21 cellular contexts compared by ENCODE assay signal in the genomic region with DNA sequence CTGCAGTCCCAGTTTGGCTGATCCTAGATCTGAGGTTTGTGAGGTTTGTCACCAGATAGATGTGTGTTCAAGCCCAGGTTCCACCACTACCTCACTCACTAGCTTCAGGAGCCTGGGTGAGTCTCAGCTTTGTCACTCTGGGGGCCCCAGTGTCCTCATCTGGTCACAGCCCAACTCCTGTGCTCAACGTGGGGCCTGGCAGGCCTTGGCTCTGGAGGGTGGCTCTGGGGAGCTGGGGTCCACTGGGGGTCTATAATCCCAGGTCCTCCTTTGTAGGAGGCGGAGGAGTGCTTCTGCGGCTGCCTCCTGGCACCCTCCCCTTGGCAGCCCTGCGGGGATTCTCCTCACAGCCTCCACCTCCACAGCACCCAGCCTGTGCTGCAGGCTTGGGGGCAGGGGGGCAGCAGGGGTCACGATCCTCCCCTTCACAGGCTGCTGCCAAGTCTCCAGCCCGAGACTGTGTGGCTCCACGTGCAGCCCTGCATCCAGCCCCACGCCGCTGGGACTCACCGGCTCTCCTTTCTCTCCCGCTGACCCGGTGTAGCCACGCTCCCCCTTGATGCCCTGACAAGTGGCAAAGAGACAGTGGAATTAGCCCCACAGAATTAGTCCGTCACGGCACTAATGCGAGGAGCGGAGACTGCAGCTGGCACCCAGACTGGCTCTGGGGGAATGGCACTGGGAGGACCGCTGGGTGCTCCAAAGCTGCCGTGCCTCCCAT. TPM values are rescaled to one million over a fixed set of nuclear protein-coding genes. Genes with fewer than 3 reads are reported as not detected.
DNase-seq lines count a peak whose midpoint lies in the region; TF ChIP-seq lines count a peak whose summit lies in the region.
"Had no signal": no experiment of that assay in that cellular context is flagged by ENCODE, and none has a peak within 500 bp of the region (broad histone marks: within the 10 kb centered on the region; RNA-seq: fewer than 3 reads in every experiment).

No MANE protein-coding gene starts in this region.

- no peaks in the 10 kb centered on the region for H3K79me1 ChIP-seq in neuronal stem cell (ENCODE audit: low read depth, low read length)

- intact Hi-C loops in dorsolateral prefrontal cortex (cut with DNase I): loop anchor here in 1 of 2 donors (10.0 kb wide), 1 partner anchor 298 kb away; no protein-coding TSS in a partner anchor
- intact Hi-C loops in vagina (cut with DNase I): loop anchor here (5.0 kb wide), 2 partner anchors 35 to 50 kb away; partner anchors contain the start of gene COL16A1
- intact Hi-C loops in spleen (cut with DNase I; ENCODE audit: low total_unique reads): loop anchor here (10.0 kb wide), 1 partner anchor 48 kb away; no protein-coding TSS in a partner anchor

- H2BK5ac ChIP-seq in neuronal stem cell (ENCODE audit: low read length): no peak overlapping the region

- DNase-seq in NCI-H524 (lab: John Stamatoyannopoulos, UW) (peak; percentile 43 to 54), NCI-H524 treated with DMSO at 0.1 percent for 48 hours (lab: John Stamatoyannopoulos, UW) (no peak), dorsolateral prefrontal cortex (no peak), neuronal stem cell (ENCODE audit: low spot score) (no peak), vagina (ENCODE audit: extremely low spot score in 2 of 2) (no peak), T-helper 2 cell (no peak), epidermal melanocyte (ENCODE audit: insufficient read length, low spot score) (no peak), spleen (no peak)
- DNase-seq: activated CD4-positive, alpha-beta memory T cell treated with anti-CD3 and anti-CD28 coated beads for 36 hours; activated naive CD4-positive, alpha-beta T cell treated with anti-CD3 and anti-CD28 coated beads, Interleukin-2, amount 50 U/mL, for 16 hours; activated T-cell treated with anti-CD3 and anti-CD28 coated beads, Interleukin-2, amount 50 U/mL, for 24 hours; C1 segment of cervical spinal cord; dermis blood vessel endothelial cell; esophagus squamous epithelium; mesendoderm; NCI-H1436 treated with DMSO at 0.1 percent for 48 hours; substantia nigra; T-cell had no signal

- peak overlapping the region; percentile 70 for H3K9ac ChIP-seq in neuronal stem cell (ENCODE audit: low read depth, low read length, poor library complexity)

- H3K27ac ChIP-seq in dorsolateral prefrontal cortex (peak overlapping the region in 51 of 59 donors; percentile 8 to 85 (median 63)), neuronal stem cell (replicated peaks; ENCODE audit: low read length) (no peak overlapping the region), vagina (peak overlapping the region; percentile 58), spleen (no peak overlapping the region)
- H3K27ac ChIP-seq: 22Rv1, body of pancreas, right lobe of liver had no signal

- H3K36me3 ChIP-seq in neuronal stem cell (replicated peaks in 1 of 2; ENCODE audit: control insufficient read depth in 2 of 2, insufficient read depth in 2 of 2, low read length in 2 of 2) (no peaks in the 10 kb centered on the region), vagina (no peaks in the 10 kb centered on the region), spleen (no peaks in the 10 kb centered on the region)
- H3K36me3 ChIP-seq: esophagus squamous epithelium, right lobe of liver had no signal

- H2AK5ac ChIP-seq in neuronal stem cell (ENCODE audit: low read depth, low read length): no peak overlapping the region

- no peak overlapping the region for H2BK120ac ChIP-seq in neuronal stem cell (ENCODE audit: low read depth, low read length)

- no peak overlapping the region for H3K4me2 ChIP-seq in neuronal stem cell (ENCODE audit: insufficient read depth, low read length, poor library complexity, severe bottlenecking)

- H3K18ac ChIP-seq in neuronal stem cell (ENCODE audit: low read length): peak overlapping the region; percentile 44

- H4K91ac ChIP-seq in neuronal stem cell (ENCODE audit: low read depth, low read length, poor library complexity): no peak overlapping the region

- TF ChIP-seq CTCF in dorsolateral prefrontal cortex (IDR thresholded peaks at IDR 0.05 in 54 of 56, conservative IDR thresholded peaks at IDR 0.05 in 2 of 56; ENCODE audit: low read depth in 1 of 56, partially characterized antibody in 56 of 56) (no peak), vagina (IDR thresholded peaks at IDR 0.05) (no peak), spleen (IDR thresholded peaks at IDR 0.05 in 8 of 11, conservative IDR thresholded peaks at IDR 0.05 in 3 of 11) (no peak)

- H2BK15ac ChIP-seq in neuronal stem cell (ENCODE audit: low read length): peak overlapping the region; percentile 9

- H3K23ac ChIP-seq in neuronal stem cell (ENCODE audit: low read depth, low read length, poor library complexity): peak overlapping the region; percentile 68

- TF ChIP-seq POLR2A in vagina (IDR thresholded peaks at IDR 0.05): no peak
- no peak for TF ChIP-seq POLR2A in spleen (IDR thresholded peaks at IDR 0.05)

- peaks cover 0 to 3% of the 10 kb centered on the region in 2 donors for H3K4me1 ChIP-seq in neuronal stem cell (ENCODE audit: control insufficient read depth in 2 of 2, insufficient read depth in 1 of 2, low read depth in 1 of 2, low read length in 2 of 2)
- H3K4me1 ChIP-seq in vagina: peaks cover 71% of the 10 kb centered on the region
- peaks cover 10 to 46% (median 24%) of the 10 kb centered on the region in 6 donors for H3K4me1 ChIP-seq in spleen
- H3K4me1 ChIP-seq: right lobe of liver had no signal

- no peak overlapping the region for H3K4ac ChIP-seq in neuronal stem cell (ENCODE audit: low read length)

- no peaks in the 10 kb centered on the region for H3K9me3 ChIP-seq in neuronal stem cell (replicated peaks in 1 of 2; ENCODE audit: control insufficient read depth in 2 of 2, insufficient read depth in 1 of 2, low read depth in 1 of 2, low read length in 2 of 2)
- H3K9me3 ChIP-seq in vagina: no peaks in the 10 kb centered on the region
- H3K9me3 ChIP-seq in spleen: no peaks in the 10 kb centered on the region
- H3K9me3 ChIP-seq: body of pancreas, esophagus squamous epithelium, right lobe of liver had no signal

- H4K8ac ChIP-seq in neuronal stem cell (ENCODE audit: low read depth, low read length): peak overlapping the region; percentile 77

- H2BK12ac ChIP-seq in neuronal stem cell (ENCODE audit: low read length): no peak overlapping the region

- H2AFZ ChIP-seq in neuronal stem cell (ENCODE audit: low read length): no peak overlapping the region

- no CpG with 5 or more reads among the region's 19 CpGs for WGBS in neuronal stem cell (ENCODE audit: extremely low coverage in 2 of 2, insufficient read length in 2 of 2, insufficient replicate concordance in 1 of 2), 2 donors
- WGBS in spleen, 5 donors: 76 to 93% (median 85%) methylated on average over 8 to 19 of the region's 19 CpGs

- no peak overlapping the region for H3K14ac ChIP-seq in neuronal stem cell (ENCODE audit: low read length)

- no peaks in the 10 kb centered on the region for H3K27me3 ChIP-seq in dorsolateral prefrontal cortex
- H3K27me3 ChIP-seq in neuronal stem cell (ENCODE audit: control insufficient read depth in 3 of 3, insufficient read depth in 3 of 3, low read depth in 1 of 3, low read length in 3 of 3): peaks cover 0 to 82% (median 0%) of the 10 kb centered on the region in 3 experiments
- no peaks in the 10 kb centered on the region for H3K27me3 ChIP-seq in vagina
- peaks cover 0 to 42% (median 5%) of the 10 kb centered on the region in 7 donors for H3K27me3 ChIP-seq in spleen (replicated peaks in 1 of 7)
- H3K27me3 ChIP-seq: body of pancreas, esophagus squamous epithelium, right lobe of liver had no signal

- H3K4me3 ChIP-seq in dorsolateral prefrontal cortex: no peak overlapping the region
- H3K4me3 ChIP-seq in neuronal stem cell (ENCODE audit: low read length in 2 of 2): no peak overlapping the region
- H3K4me3 ChIP-seq in vagina: no peak overlapping the region
- no peak overlapping the region for H3K4me3 ChIP-seq in spleen
- H3K4me3 ChIP-seq: body of pancreas, esophagus squamous epithelium, right lobe of liver had no signal

RNA-seq across cellular contexts. Expression of gene PEF1, which starts 22.5 kb away (rescaled TPM):
- 10 to 100 TPM; 41.8 to 80.3 (median 60.8) TPM for total RNA-seq in dorsolateral prefrontal cortex
- 43.1 TPM for polyA plus RNA-seq in neuronal stem cell (2013, experiment 1 of 2)
- polyA plus RNA-seq in neuronal stem cell (2013, experiment 2 of 2): 43.8 TPM
- 53.3 TPM for total RNA-seq in vagina
- total RNA-seq in spleen: 10 to 100 TPM; 48.2 to 73.4 (median 54.5) TPM
- 10 to 100 TPM; 46.5 to 70.4 (median 60.8) TPM for polyA plus RNA-seq in spleen

RNA-seq across cellular contexts. Expression of gene COL16A1, which starts 36.6 kb away (rescaled TPM):
- 100 to 1,000 TPM in 60 of 120 experiments, 10 to 100 TPM in 60; 24.6 to 285 (median 97.8) TPM for total RNA-seq in dorsolateral prefrontal cortex
- 1.2 TPM for polyA plus RNA-seq in neuronal stem cell (2013, experiment 1 of 2)
- polyA plus RNA-seq in neuronal stem cell (2013, experiment 2 of 2): 1.3 TPM
- total RNA-seq in vagina: 82.3 TPM
- total RNA-seq in spleen: 10 to 100 TPM in 5 of 7 donors, 1 to 10 TPM in 2; 4.7 to 22.0 (median 12.4) TPM
- 10 to 100 TPM in 2 of 3 donors, 1 to 10 TPM in 1; 9.5 to 25.6 (median 14.4) TPM for polyA plus RNA-seq in spleen

RNA-seq across cellular contexts. Expression of gene HCRTR1, which starts 49.7 kb away (rescaled TPM):
- total RNA-seq in dorsolateral prefrontal cortex (1 to 10 TPM in 8 of 120 experiments, under 1 TPM in 41, not detected in 71; 0.22 to 1.4 (median 0.52) TPM), vagina (not detected), spleen (not detected)
- 0.28 TPM for polyA plus RNA-seq in neuronal stem cell (2013, experiment 1 of 2)
- polyA plus RNA-seq in neuronal stem cell (2013, experiment 2 of 2): 0.22 TPM
- under 1 TPM in 1 of 3 donors, not detected in 2; 0.06 TPM for polyA plus RNA-seq in spleen
- total RNA-seq: activated CD4-positive, alpha-beta memory T cell treated with anti-CD3 and anti-CD28 coated beads for 36 hours; body of pancreas; right lobe of liver; T-cell had no signal

Comparison
In these comparisons a context has a peak if more than half of its experiments do, and no peak if none do; other contexts are left out.
1. DNase-seq: peak in NCI-H524 (2 of 2); none in NCI-H524 treated with DMSO at 0.1 percent for 48 hours (single experiment), dorsolateral prefrontal cortex (0 of 10), neuronal stem cell (single experiment), vagina (0 of 2), T-helper 2 cell (0 of 5), epidermal melanocyte (single experiment) and spleen (single experiment).
2. H3K27ac ChIP-seq: peak in dorsolateral prefrontal cortex (51 of 59) and vagina (single experiment); none in neuronal stem cell (single experiment) and spleen (0 of 8).